In the genomic region with DNA sequence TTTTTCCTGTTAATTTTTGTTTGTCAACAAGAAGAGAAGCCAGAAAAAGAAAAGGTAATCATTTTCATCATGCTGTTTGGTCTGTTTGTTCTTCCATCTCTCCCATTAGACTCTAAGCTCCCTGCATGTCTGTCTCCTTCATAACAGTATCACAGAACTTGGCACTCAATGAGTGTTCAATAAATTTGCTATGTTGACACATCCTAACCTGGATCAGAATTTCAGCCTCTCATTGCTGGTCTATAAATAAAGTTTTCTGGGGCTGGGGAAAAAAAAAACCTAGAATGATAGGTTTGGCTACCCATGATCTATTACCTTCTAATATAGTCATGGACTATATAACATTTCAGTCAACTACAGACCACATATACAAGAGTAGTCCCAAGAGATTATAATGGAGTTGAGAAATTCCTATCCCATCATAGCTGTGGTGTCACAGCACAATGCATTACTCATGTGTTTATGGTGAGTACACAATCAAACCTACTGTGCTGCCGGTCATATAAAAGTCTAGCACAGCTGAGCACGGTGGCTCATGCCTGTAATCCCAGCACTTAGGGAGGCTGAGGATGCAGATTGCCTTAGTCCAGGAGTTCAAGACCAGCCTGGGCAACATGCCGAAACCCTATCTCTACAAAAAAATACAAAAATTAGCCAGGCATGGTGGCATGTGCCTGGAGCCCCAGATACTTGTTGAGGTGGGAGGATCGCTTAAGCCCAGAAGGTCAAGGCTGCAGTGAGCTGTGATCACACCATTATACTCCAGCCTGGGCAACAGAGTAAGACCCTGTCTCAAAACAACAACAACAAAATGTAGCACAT, we compare ENCODE assay signal across 10 cellular contexts. TPM values are rescaled to one million over a fixed set of nuclear protein-coding genes. Genes with fewer than 3 reads are reported as not detected.
DNase-seq lines count a peak whose midpoint lies in the region; ATAC-seq, FAIRE-seq and TF ChIP-seq lines count a peak whose summit lies in the region.
"Had no signal": no experiment of that assay in that cellular context is flagged by ENCODE, and none has a peak within 500 bp of the region (broad histone marks: within the 10 kb centered on the region; RNA-seq: fewer than 3 reads in every experiment).

No MANE protein-coding gene starts in this region.

- no peaks in the 10 kb centered on the region for H3K9me3 ChIP-seq in Karpas-422 (ENCODE audit: low read length)
- peaks cover 3% of the 10 kb centered on the region; the same call in 2 of the 3 replicates for H3K9me3 ChIP-seq in GM12878 (replicated peaks; ENCODE audit: control insufficient read depth, insufficient read depth, low read length)
- H3K9me3 ChIP-seq in liver (ENCODE audit: control insufficient read depth in 4 of 4, low read length in 3 of 4), result no peaks in the 10 kb centered on the region
- no peaks in the 10 kb centered on the region for H3K9me3 ChIP-seq in testis
- H3K9me3 ChIP-seq: Caco-2 had no signal

- H3K4me3 ChIP-seq in AG10803 (ENCODE audit: low read length) (no peak overlapping the region), Karpas-422 (ENCODE audit: low read length) (no peak overlapping the region), GM12878 (no peak overlapping the region), liver (ENCODE audit: low read depth in 1 of 3, low read length in 3 of 3) (no peak overlapping the region), testis (no peak overlapping the region)

- POLR2A ChIA-PET in GM12878 (lab: Charles Lee), result interaction anchor here (0.6 to 1.0 kb wide), 3 partner anchors 24 to 71 kb away, joined by 3 to 12 read pairs (median 5); no protein-coding TSS in a partner anchor

- ATAC-seq in GM12878 (peak; percentile 14), GM21529 (IDR thresholded peaks at IDR 0.05; ENCODE audit: unreplicated experiment) (no peak)

- 86% methylated on average over 4 of the region's 4 CpGs for WGBS in GM12878 (ENCODE audit: insufficient coverage, insufficient replicate concordance, low lambda C conversion rate, missing lambda C conversion rate)
- 79% methylated on average over 4 of the region's 4 CpGs for WGBS in liver
- 63 to 80% methylated on average over 4 of the region's 4 CpGs for WGBS in testis, 2 donors

- no peak for TF ChIP-seq EP300 in GM12878 (IDR thresholded peaks at IDR 0.05; ENCODE audit: borderline replicate concordance in 1 of 2, control insufficient read depth in 1 of 2, low read depth in 2 of 2, low read length in 2 of 2)

- H4K20me1 ChIP-seq in Karpas-422 (ENCODE audit: insufficient read depth, low read depth, low read length) (peaks cover 14% of the 10 kb centered on the region), GM12878 (ENCODE audit: control insufficient read depth, insufficient read depth) (no peaks in the 10 kb centered on the region)

- H3K36me3 ChIP-seq in Karpas-422 (ENCODE audit: insufficient read depth, low read length) (peaks cover 4% of the 10 kb centered on the region; the same call in 1 of the 2 replicates), GM12878 (ENCODE audit: control insufficient read depth in 2 of 2, insufficient read depth in 2 of 2, low read length in 1 of 2) (0 out of 4 replicates have a peak, but pooled peaks cover 0 to 2% of the 10 kb centered on the region in 2 experiments), liver (ENCODE audit: control insufficient read depth in 4 of 4, insufficient read depth in 3 of 4, low read depth in 1 of 4, low read length in 3 of 4) (peaks cover 0 to 2% (median 0%) of the 10 kb centered on the region in 4 donors), testis (ENCODE audit: low read depth, missing control alignments) (no peaks in the 10 kb centered on the region)

- intact Hi-C loops in GM12878 (cut with micrococcal nuclease; ENCODE audit: unreplicated experiment), result no loop called here
- intact Hi-C loops in testis (cut with DNase I; ENCODE audit: low total_unique reads), result no loop called here

- RAD21 ChIA-PET in GM12878 (lab: Charles Lee; ENCODE audit: unreplicated experiment), result interaction anchor here (0.8 to 1.7 kb wide), 5 partner anchors 24 to 264 kb away, joined by 3 to 6 read pairs (median 3); no protein-coding TSS in a partner anchor

- TF ChIP-seq CTCF in AG10803 (conservative IDR thresholded peaks at IDR 0.05; ENCODE audit: low read length) (no peak), GM12878 (IDR thresholded peaks at IDR 0.05 in 2 of 3, conservative IDR thresholded peaks at IDR 0.05 in 1 of 3; ENCODE audit: control insufficient read depth in 2 of 3, extremely low read depth in 1 of 3, insufficient read depth in 1 of 3, low read depth in 3 of 3, low read length in 3 of 3) (no peak), liver (IDR thresholded peaks at IDR 0.05; ENCODE audit: low read depth, low read length, missing input control) (no peak), testis (IDR thresholded peaks at IDR 0.05) (no peak)

- SMC1A ChIA-PET in GM12878 (lab: Charles Lee; ENCODE audit: uncharacterized antibody, unreplicated experiment), result interaction anchor here (0.9 to 3.7 kb wide), 7 partner anchors 23 to 191 kb away, joined by 3 to 15 read pairs (median 6); no protein-coding TSS in a partner anchor

- BruUV-seq in GM12878 (replicated peaks; lab: Mats Ljungman, UMichigan), result no TSS peak

- DNase-seq in AG10803 (ENCODE audit: low read depth) (peak; percentile 94), Karpas-422 (no peak), GM12878 (ENCODE audit: low read depth, low spot score) (no peak), NCI-H510A (lab: John Stamatoyannopoulos, UW) (no peak), testis (no peak), iPS-NIHi11 (ENCODE audit: low spot score) (no peak)
- DNase-seq: activated naive CD4-positive, alpha-beta T cell treated with anti-CD3 and anti-CD28 coated beads, Interleukin-2, amount 10 ng/mL, durations not matched to agents 7 days and 5 days had no signal

- 0 out of 2 replicates have a peak overlapping the region, but pooled peaks have one; percentile 25 for H3K27ac ChIP-seq in Karpas-422 (ENCODE audit: low read length)
- H3K27ac ChIP-seq in GM12878 (ENCODE audit: control insufficient read depth, insufficient read depth), result no peak overlapping the region
- H3K27ac ChIP-seq in liver (ENCODE audit: low read depth in 1 of 2, low read length in 2 of 2), result peak overlapping the region; percentile 1 to 25
- H3K27ac ChIP-seq in testis, result no peak overlapping the region

- H3K4me2 ChIP-seq in Karpas-422 (ENCODE audit: low read depth, low read length, poor library complexity, severe bottlenecking) (no peak overlapping the region), GM12878 (ENCODE audit: control insufficient read depth, insufficient read depth) (peak overlapping the region; percentile 25; the same call in 1 of the 2 replicates)

- H3K9ac ChIP-seq in Karpas-422 (ENCODE audit: low read length) (no peak overlapping the region), GM12878 (ENCODE audit: control insufficient read depth, insufficient read depth, low read length) (no peak overlapping the region), liver (ENCODE audit: low read depth in 1 of 2, low read length in 2 of 2) (no peak overlapping the region)

- FAIRE-seq in GM12878 (lab: Jason Lieb, UNC), result no peak

- no peaks in the 10 kb centered on the region for H3K27me3 ChIP-seq in Karpas-422 (ENCODE audit: low read length)
- no peaks in the 10 kb centered on the region for H3K27me3 ChIP-seq in GM12878 (replicated peaks in 1 of 2; ENCODE audit: control insufficient read depth in 2 of 2, insufficient read depth in 2 of 2, low read length in 1 of 2)
- H3K27me3 ChIP-seq in liver (ENCODE audit: control insufficient read depth in 4 of 4, insufficient read depth in 4 of 4, low read length in 3 of 4), result no peaks in the 10 kb centered on the region
- H3K27me3 ChIP-seq in testis, result no peaks in the 10 kb centered on the region

- in situ Hi-C loops in GM12878 (cut with MboI), result no loop called here

- H3K9me2 ChIP-seq in Karpas-422 (replicated peaks; ENCODE audit: insufficient read depth, low read length), result no peaks in the 10 kb centered on the region

- TF ChIP-seq POLR2A in GM12878 (IDR thresholded peaks at IDR 0.05; ENCODE audit: low read depth, low read length) (no peak), testis (IDR thresholded peaks at IDR 0.05) (no peak)

- CTCF ChIA-PET in GM12878 (lab: Yijun Ruan, JAX), result interaction anchor here (1.5 to 2.8 kb wide), 4 partner anchors 24 to 137 kb away, joined by 3 to 12 read pairs (median 7); a partner anchor contains a TSS

- H3K79me2 ChIP-seq in Karpas-422 (ENCODE audit: low read length) (peaks cover 98% of the 10 kb centered on the region), GM12878 (ENCODE audit: control insufficient read depth, insufficient read depth, low read length) (peaks cover 94% of the 10 kb centered on the region)

- peaks cover 31% of the 10 kb centered on the region for H3K4me1 ChIP-seq in Karpas-422 (ENCODE audit: low read length)
- H3K4me1 ChIP-seq in GM12878 (ENCODE audit: control insufficient read depth, insufficient read depth, low read length), result no peaks in the 10 kb centered on the region
- peaks cover 8 to 37% (median 22%) of the 10 kb centered on the region in 4 donors for H3K4me1 ChIP-seq in liver (ENCODE audit: control insufficient read depth in 4 of 4, insufficient read depth in 4 of 4, low read length in 3 of 4)
- H3K4me1 ChIP-seq in testis, result peaks cover 26% of the 10 kb centered on the region

- TF ChIP-seq RAD21 in GM12878 (IDR thresholded peaks at IDR 0.05; ENCODE audit: insufficient read depth, low read depth, low read length), result no peak
- peak in 1 of 2 donors; percentile 37 for TF ChIP-seq RAD21 in liver (IDR thresholded peaks at IDR 0.05)

- H2AFZ ChIP-seq in Karpas-422 (ENCODE audit: low read length) (no peak overlapping the region), GM12878 (ENCODE audit: control insufficient read depth, low read depth, low read length) (no peak overlapping the region)

RNA-seq across cellular contexts. Expression of a gene that starts 5.9 kb away (rescaled TPM):
- total RNA-seq in Karpas-422 (2014; rRNA removed; shearing (Covaris generic); ENCODE audit: low replicate concordance), result 33.7 and 41.7 TPM in 2 replicates
- total RNA-seq in GM12878 (2013; cell fraction: nucleolus; rRNA removed), result 32.2 and 32.9 TPM in 2 replicates
- total RNA-seq in GM12878 (2014; rRNA removed) (27.3 and 32.4 TPM in 2 replicates), GM12878 (2014; rRNA removed; fragmentation: Illumina TruSeq; extraction: Trizol) (32.1 and 32.3 TPM in 2 replicates), GM12878 (2021) (27.8 and 28.5 TPM in 2 replicates), liver (10 to 100 TPM; 11.3 to 20.2 TPM), testis (10 to 100 TPM; 24.0 to 28.3 TPM)
- polyA plus RNA-seq in GM12878 (2011; ENCODE audit: low read depth), result 4.2 TPM
- polyA plus RNA-seq in GM12878 (2011; rRNA removed) (17.9 and 20.9 TPM in 2 replicates), GM12878 (2014; fragmentation: Illumina TruSeq; extraction: Trizol) (28.5 and 34.7 TPM in 2 replicates), GM12878 (2014; fragmentation: Nextera tagmentation; extraction: Ambion mirVana) (10 to 100 TPM in 1 of 2 experiments, 1 to 10 TPM in 1; 2.4 to 23.6 TPM), GM12878 (2014; rRNA removed) (25.8 and 27.6 TPM in 2 replicates), GM12878 (2016; fragmentation: Nextera tagmentation; extraction: Ambion mirVana) (10 to 100 TPM; 13.8 to 14.2 TPM), liver (1 to 10 TPM; 3.2 to 7.6 TPM), testis (ENCODE audit: insufficient read depth, low read depth, low replicate concordance) (18.7 TPM)
- polyA plus RNA-seq in GM12878 (2011; cell fraction: cytosol; rRNA removed), result 10.5 and 11.0 TPM in 2 replicates
- polyA plus RNA-seq in GM12878 (2011; cell fraction: nucleus; rRNA removed), result 8.2 and 10.1 TPM in 2 replicates
- polyA plus RNA-seq in GM12878 (2012), result 4.6 and 5.9 TPM in 2 replicates
- polyA minus RNA-seq in GM12878 (2011; rRNA and poly(A)+ RNA removed), result 22.7 and 22.9 TPM in 2 replicates
- 8.3 and 10.4 TPM in 2 replicates for polyA minus RNA-seq in GM12878 (2011; cell fraction: cytosol; rRNA and poly(A)+ RNA removed)
- polyA minus RNA-seq in GM12878 (2011; cell fraction: nucleus; rRNA and poly(A)+ RNA removed), result 3.4 and 5.5 TPM in 2 replicates

RNA-seq across cellular contexts. Expression of a gene that starts 39.3 kb away (rescaled TPM):
- 2,938 and 3,077 TPM in 2 replicates for total RNA-seq in Karpas-422 (2014; rRNA removed; shearing (Covaris generic); ENCODE audit: low replicate concordance)
- total RNA-seq in GM12878 (2013; cell fraction: nucleolus; rRNA removed), result 360 and 401 TPM in 2 replicates
- 3,265 and 3,625 TPM in 2 replicates for total RNA-seq in GM12878 (2014; rRNA removed)
- 3,150 and 3,233 TPM in 2 replicates for total RNA-seq in GM12878 (2014; rRNA removed; fragmentation: Illumina TruSeq; extraction: Trizol)
- 2,325 and 2,481 TPM in 2 replicates for total RNA-seq in GM12878 (2021)
- 8,423 TPM for polyA plus RNA-seq in GM12878 (2011; ENCODE audit: low read depth)
- 2,575 and 3,799 TPM in 2 replicates for polyA plus RNA-seq in GM12878 (2011; rRNA removed)
- polyA plus RNA-seq in GM12878 (2011; cell fraction: cytosol; rRNA removed), result 6,646 and 9,086 TPM in 2 replicates
- polyA plus RNA-seq in GM12878 (2011; cell fraction: nucleus; rRNA removed), result 1,492 and 1,706 TPM in 2 replicates
- 3,794 and 4,086 TPM in 2 replicates for polyA plus RNA-seq in GM12878 (2012)
- polyA plus RNA-seq in GM12878 (2014; fragmentation: Illumina TruSeq; extraction: Trizol), result 3,495 and 3,970 TPM in 2 replicates
- 1,000 to 10,000 TPM; 2,067 to 2,394 TPM for polyA plus RNA-seq in GM12878 (2014; fragmentation: Nextera tagmentation; extraction: Ambion mirVana)
- 3,767 and 4,060 TPM in 2 replicates for polyA plus RNA-seq in GM12878 (2014; rRNA removed)
- polyA plus RNA-seq in GM12878 (2016; fragmentation: Nextera tagmentation; extraction: Ambion mirVana), result 1,000 to 10,000 TPM; 1,546 to 1,554 TPM
- polyA minus RNA-seq in GM12878 (2011; rRNA and poly(A)+ RNA removed), result 1,866 and 2,585 TPM in 2 replicates
- polyA minus RNA-seq in GM12878 (2011; cell fraction: cytosol; rRNA and poly(A)+ RNA removed), result 439 and 466 TPM in 2 replicates
- 136 and 165 TPM in 2 replicates for polyA minus RNA-seq in GM12878 (2011; cell fraction: nucleus; rRNA and poly(A)+ RNA removed)
- total RNA-seq in liver, result 100 to 1,000 TPM; 744 to 970 TPM
- polyA plus RNA-seq in liver, result 100 to 1,000 TPM; 294 to 920 TPM
- total RNA-seq in testis, result 1,000 to 10,000 TPM in 1 of 2 donors, 100 to 1,000 TPM in 1; 926 to 1,691 TPM
- 1,309 TPM for polyA plus RNA-seq in testis (ENCODE audit: insufficient read depth, low read depth, low replicate concordance)

Comparison
In these comparisons a context has a peak if more than half of its experiments do, and no peak if none do; other contexts are left out.
1. H3K27ac ChIP-seq: peak in Karpas-422 (single experiment) and liver (2 of 2); none in GM12878 (single experiment) and testis (0 of 2).